Comparison of ENCODE assay signal across 1 cellular context in the genomic region with DNA sequence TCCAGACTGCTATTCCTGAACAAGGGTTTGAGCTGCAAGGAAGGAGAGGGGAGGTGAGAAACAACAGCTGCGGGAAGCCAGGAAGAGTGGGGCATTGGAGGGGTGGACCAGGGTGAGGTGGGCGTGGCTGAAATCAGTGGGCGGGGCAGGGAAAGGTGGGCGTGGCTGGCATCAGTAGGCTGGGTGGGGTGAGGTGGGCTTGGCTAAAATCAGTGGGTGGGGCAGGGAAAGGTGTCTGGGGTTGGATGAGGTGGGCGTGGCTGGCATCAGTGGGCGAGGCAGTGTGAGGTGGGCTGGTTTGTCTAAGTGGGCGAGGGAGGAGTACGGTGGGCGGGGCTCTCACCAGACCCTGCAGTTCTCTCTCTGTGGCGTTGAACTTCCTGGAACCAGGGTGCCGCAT.
TF ChIP-seq lines count a peak whose summit lies in the region.

No MANE protein-coding gene starts in this region.

TF ChIP-seq in HEK293, 187 proteins besides CTCF, POLR2A, EP300 and RAD21 (continued from another document):
- TF ChIP-seq ZNF707 (tag by site-specific recombination; IDR thresholded peaks at IDR 0.05): no peak
- peak; percentile 93 for TF ChIP-seq ZFHX2 (tag by site-specific recombination; conservative IDR thresholded peaks at IDR 0.05)
- no peak for TF ChIP-seq ZNF274 (IDR thresholded peaks at IDR 0.05; ENCODE audit: low read length)
- TF ChIP-seq ZNF274 (tag by site-specific recombination; IDR thresholded peaks at IDR 0.05; ENCODE audit: borderline replicate concordance): no peak
- TF ChIP-seq EGR2 (tag by site-specific recombination; IDR thresholded peaks at IDR 0.05; ENCODE audit: low read depth): peak; percentile 97
- no peak for TF ChIP-seq ZNF335 (tag by site-specific recombination; conservative IDR thresholded peaks at IDR 0.05)
- TF ChIP-seq, protein P1, sequence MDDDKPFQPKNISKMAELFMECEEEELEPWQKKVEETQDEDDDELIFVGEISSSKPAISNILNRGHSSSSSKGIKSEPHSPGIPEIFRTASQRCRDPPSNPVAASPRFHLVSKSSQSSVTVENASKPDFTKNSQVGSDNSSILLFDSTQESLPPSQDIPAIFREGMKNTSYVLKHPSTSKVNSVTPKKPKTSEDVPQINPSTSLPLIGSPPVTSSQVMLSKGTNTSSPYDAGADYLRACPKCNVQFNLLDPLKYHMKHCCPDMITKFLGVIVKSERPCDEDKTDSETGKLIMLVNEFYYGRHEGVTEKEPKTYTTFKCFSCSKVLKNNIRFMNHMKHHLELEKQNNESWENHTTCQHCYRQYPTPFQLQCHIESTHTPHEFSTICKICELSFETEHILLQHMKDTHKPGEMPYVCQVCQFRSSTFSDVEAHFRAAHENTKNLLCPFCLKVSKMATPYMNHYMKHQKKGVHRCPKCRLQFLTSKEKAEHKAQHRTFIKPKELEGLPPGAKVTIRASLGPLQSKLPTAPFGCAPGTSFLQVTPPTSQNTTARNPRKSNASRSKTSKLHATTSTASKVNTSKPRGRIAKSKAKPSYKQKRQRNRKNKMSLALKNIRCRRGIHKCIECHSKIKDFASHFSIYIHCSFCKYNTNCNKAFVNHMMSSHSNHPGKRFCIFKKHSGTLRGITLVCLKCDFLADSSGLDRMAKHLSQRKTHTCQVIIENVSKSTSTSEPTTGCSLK (tag by site-specific recombination; IDR thresholded peaks at IDR 0.05): no peak
- TF ChIP-seq SETDB1 (IDR thresholded peaks at IDR 0.05; ENCODE audit: insufficient read length, low read length): no peak
- no peak for TF ChIP-seq ZNF654 (tag by site-specific recombination; IDR thresholded peaks at IDR 0.05; ENCODE audit: low read depth)
- TF ChIP-seq ZNF473 (tag by site-specific recombination; IDR thresholded peaks at IDR 0.05): no peak
- TF ChIP-seq ZBTB1 (tag by site-specific recombination; IDR thresholded peaks at IDR 0.05): no peak
- TF ChIP-seq BCL11B (tag by site-specific recombination; IDR thresholded peaks at IDR 0.05; ENCODE audit: low read depth): no peak
- no peak for TF ChIP-seq ZNF548 (tag by site-specific recombination; IDR thresholded peaks at IDR 0.05)
- no peak for TF ChIP-seq ZSCAN30 (tag by site-specific recombination; IDR thresholded peaks at IDR 0.05)
- TF ChIP-seq, protein P2, sequence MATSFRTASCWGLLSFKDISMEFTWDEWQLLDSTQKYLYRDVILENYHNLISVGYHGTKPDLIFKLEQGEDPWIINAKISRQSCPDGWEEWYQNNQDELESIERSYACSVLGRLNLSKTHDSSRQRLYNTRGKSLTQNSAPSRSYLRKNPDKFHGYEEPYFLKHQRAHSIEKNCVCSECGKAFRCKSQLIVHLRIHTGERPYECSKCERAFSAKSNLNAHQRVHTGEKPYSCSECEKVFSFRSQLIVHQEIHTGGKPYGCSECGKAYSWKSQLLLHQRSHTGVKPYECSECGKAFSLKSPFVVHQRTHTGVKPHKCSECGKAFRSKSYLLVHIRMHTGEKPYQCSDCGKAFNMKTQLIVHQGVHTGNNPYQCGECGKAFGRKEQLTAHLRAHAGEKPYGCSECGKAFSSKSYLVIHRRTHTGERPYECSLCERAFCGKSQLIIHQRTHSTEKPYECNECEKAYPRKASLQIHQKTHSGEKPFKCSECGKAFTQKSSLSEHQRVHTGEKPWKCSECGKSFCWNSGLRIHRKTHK (tag by site-specific recombination; IDR thresholded peaks at IDR 0.05): no peak
- peak; percentile 28 for TF ChIP-seq SP2 (tag by site-specific recombination; IDR thresholded peaks at IDR 0.05)
- TF ChIP-seq KLF16 (tag by site-specific recombination; IDR thresholded peaks at IDR 0.05): 0 out of 2 replicates have a peak, but pooled peaks have one; percentile 35
- peak; percentile 98 for TF ChIP-seq KLF8 (tag by site-specific recombination; IDR thresholded peaks at IDR 0.05)
- TF ChIP-seq ZNF2 (tag by site-specific recombination; IDR thresholded peaks at IDR 0.05): no peak
- peak; percentile 100 for TF ChIP-seq KLF1 (tag by site-specific recombination; IDR thresholded peaks at IDR 0.05)
